Comparison of ENCODE assay signal across 1 cellular context in the genomic region with DNA sequence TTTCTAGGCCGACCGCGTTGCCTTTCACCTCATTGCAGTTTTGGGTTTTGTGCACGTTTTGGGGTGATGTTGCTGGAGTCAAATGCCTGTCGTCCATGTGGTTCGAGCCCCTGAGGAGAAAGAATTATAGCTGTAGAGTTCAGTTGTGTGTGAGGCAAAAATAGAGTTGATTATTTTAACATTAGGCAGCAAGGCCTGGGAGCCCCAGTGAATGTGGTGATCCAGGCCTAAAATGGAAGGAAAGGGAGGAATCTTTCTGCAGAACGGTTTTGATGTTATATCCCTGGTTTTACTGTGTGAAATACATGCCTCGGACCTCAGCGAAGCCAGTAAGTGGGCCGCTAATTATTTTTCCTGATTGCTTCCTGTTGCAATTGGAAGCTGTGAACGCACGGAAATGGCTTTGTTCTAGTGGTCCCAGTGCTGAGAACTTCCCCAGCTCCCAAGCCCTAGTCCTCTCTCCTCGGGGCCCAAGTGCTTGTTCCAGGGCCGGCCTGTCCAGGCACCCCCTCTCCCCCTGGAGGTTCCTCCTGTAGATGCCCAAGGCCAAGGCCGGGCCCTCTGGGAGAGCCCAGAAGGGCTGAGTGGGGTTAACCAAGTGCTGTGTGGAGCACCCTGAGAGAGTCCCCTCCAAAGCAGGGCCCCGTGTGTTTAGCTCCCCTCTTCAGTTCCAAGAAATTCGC.
TF ChIP-seq lines count a peak whose summit lies in the region.

No MANE protein-coding gene starts in this region.

TF ChIP-seq in GM12878, 131 proteins besides CTCF, POLR2A, EP300 and RAD21 (continued from another document):
- TF ChIP-seq REST (IDR thresholded peaks at IDR 0.05; ENCODE audit: low read depth, low read length) (no peak), CREB1 (IDR thresholded peaks at IDR 0.05; ENCODE audit: low read depth) (no peak), TAF1 (IDR thresholded peaks at IDR 0.05; ENCODE audit: borderline replicate concordance, low read depth, low read length) (no peak)
TF ChIP-seq in GM12878: peak in this region for 0.
